ENCODE assay signal across 18 cellular contexts in the genomic region with DNA sequence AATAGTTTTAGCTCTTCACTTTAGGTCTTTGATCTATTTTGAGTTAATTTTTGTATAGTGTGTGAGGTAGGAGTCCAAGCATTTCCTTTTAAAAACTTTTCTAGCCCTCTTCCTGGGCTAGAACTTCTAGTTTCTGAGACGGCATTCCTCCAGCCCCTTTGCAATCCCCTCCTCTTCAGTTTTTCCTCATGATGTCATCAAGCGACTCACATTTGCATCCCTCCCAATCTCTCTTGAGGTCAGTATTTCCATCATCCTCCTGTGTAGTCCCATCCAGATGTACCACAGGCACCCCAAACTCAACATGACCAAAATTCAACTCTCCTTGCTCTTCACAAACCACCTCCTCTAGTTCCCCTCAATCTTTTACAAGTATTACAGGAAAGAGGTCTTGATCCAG. TPM values are rescaled to one million over a fixed set of nuclear protein-coding genes. Genes with fewer than 3 reads are reported as not detected.
A peak's percentile ranks its signal among the peaks of the same experiment; 100 is the strongest.
DNase-seq lines count a peak whose midpoint lies in the region; ATAC-seq, FAIRE-seq and TF ChIP-seq lines count a peak whose summit lies in the region.
"Had no signal": no experiment of that assay in that cellular context is flagged by ENCODE, and none has a peak within 500 bp of the region (broad histone marks: within the 10 kb centered on the region; RNA-seq: fewer than 3 reads in every experiment).

No MANE protein-coding gene starts in this region.

- no peak overlapping the region for H3K4me3 ChIP-seq in mesodermal cell (ENCODE audit: extremely low read depth, insufficient read depth, low read length, poor library complexity, severe bottlenecking)
- H3K4me3 ChIP-seq: cardiac muscle cell, suprapubic skin had no signal

- TF ChIP-seq CTCF in GM20000 (IDR thresholded peaks at IDR 0.05; ENCODE audit: extremely low read depth, missing control alignments): no peak

- no peaks in the 10 kb centered on the region for H3K9me3 Mint-ChIP-seq in activated naive CD8-positive, alpha-beta T cell treated with anti-CD3 and anti-CD28 coated beads, Interleukin-2, amount 50 U/mL, for 24 hours

- no peaks in the 10 kb centered on the region for H3K9me3 ChIP-seq in mesodermal cell (ENCODE audit: control insufficient read depth, low read length)
- H3K9me3 ChIP-seq: BE2C, suprapubic skin had no signal

- no peaks in the 10 kb centered on the region for H3K36me3 ChIP-seq in mesodermal cell (ENCODE audit: control insufficient read depth, insufficient read depth, low read length)

- WGBS in mesodermal cell (ENCODE audit: insufficient coverage in 2 of 2), 2 experiments: 65 to 76% methylated on average over 2 of the region's 2 CpGs

- no peaks in the 10 kb centered on the region for H3K27me3 Mint-ChIP-seq in activated naive CD8-positive, alpha-beta T cell treated with anti-CD3 and anti-CD28 coated beads, Interleukin-2, amount 50 U/mL, for 24 hours

- H3K4me1 ChIP-seq in mesodermal cell (ENCODE audit: control insufficient read depth, insufficient read depth, low read length, poor library complexity, severe bottlenecking): peaks cover 16% of the 10 kb centered on the region
- H3K4me1 ChIP-seq: BE2C, suprapubic skin had no signal

- H3K4me3 Mint-ChIP-seq in activated naive CD8-positive, alpha-beta T cell treated with anti-CD3 and anti-CD28 coated beads, Interleukin-2, amount 50 U/mL, for 24 hours: no peak overlapping the region

- peaks cover 7% of the 10 kb centered on the region for H3K36me3 Mint-ChIP-seq in activated naive CD8-positive, alpha-beta T cell treated with anti-CD3 and anti-CD28 coated beads, Interleukin-2, amount 50 U/mL, for 24 hours (ENCODE audit: low read depth)

- DNase-seq in AG20443 (ENCODE audit: low spot score) (peak; percentile 26), GM20000 (ENCODE audit: low spot score) (no peak), GF-D8 (lab: John Stamatoyannopoulos, UW) (no peak)
- no peak for DNase-seq in activated naive CD8-positive, alpha-beta T cell treated with anti-CD3 and anti-CD28 coated beads, Interleukin-2, amount 50 U/mL, for 24 hours
- no peak for DNase-seq in activated naive CD4-positive, alpha-beta T cell (lab: John Stamatoyannopoulos, UW)
- DNase-seq: activated gamma-delta T cell treated with Interleukin-2 at 50 U/mL for 16 hours; BE2C; effector CD4-positive, alpha-beta T cell; NCI-H1436; NCI-H345; SHP77 treated with DMSO at 0.1 percent for 48 hours had no signal

- peaks cover 16% of the 10 kb centered on the region for H3K4me1 Mint-ChIP-seq in activated naive CD8-positive, alpha-beta T cell treated with anti-CD3 and anti-CD28 coated beads, Interleukin-2, amount 50 U/mL, for 24 hours

- FAIRE-seq in G401.6 (lab: Jason Lieb, UNC): peak; percentile 52

- peak overlapping the region; percentile 77 for H3K27ac ChIP-seq in mesodermal cell (ENCODE audit: low read depth, low read length, severe bottlenecking)
- H3K27ac ChIP-seq: cardiac muscle cell, HL-60, suprapubic skin had no signal

- H3K27ac Mint-ChIP-seq in activated naive CD8-positive, alpha-beta T cell treated with anti-CD3 and anti-CD28 coated beads, Interleukin-2, amount 50 U/mL, for 24 hours: peak overlapping the region; percentile 68

- ATAC-seq in activated naive CD8-positive, alpha-beta T cell treated with anti-CD3 and anti-CD28 coated beads, Interleukin-2, amount 50 U/mL, for 24 hours: peak; percentile 50
- no peak for ATAC-seq in GM19463 (IDR thresholded peaks at IDR 0.05; ENCODE audit: unreplicated experiment)
- ATAC-seq: left lobe of liver had no signal

RNA-seq across cellular contexts. Expression of a gene that starts 10.7 kb away (rescaled TPM):
- polyA plus RNA-seq in mesodermal cell (2013, experiment 1 of 2): 520 TPM
- 529 TPM for polyA plus RNA-seq in mesodermal cell (2013, experiment 2 of 2)

RNA-seq across cellular contexts. Expression of a gene that starts 46.6 kb away (rescaled TPM):
- 31.4 TPM for polyA plus RNA-seq in mesodermal cell (2013, experiment 1 of 2)
- polyA plus RNA-seq in mesodermal cell (2013, experiment 2 of 2): 26.2 TPM

RNA-seq across cellular contexts. Expression of a gene that starts 50.8 kb away (rescaled TPM):
- 30.4 TPM for polyA plus RNA-seq in mesodermal cell (2013, experiment 1 of 2)
- 30.0 TPM for polyA plus RNA-seq in mesodermal cell (2013, experiment 2 of 2)
